8 cellular contexts compared by ENCODE assay signal in genomic region chr9:79129865-79130480, GRCh38.
A peak's percentile ranks its signal among the peaks of the same experiment; 100 is the strongest.
DNase-seq lines count a peak whose midpoint lies in the region; ATAC-seq and TF ChIP-seq lines count a peak whose summit lies in the region.

No MANE protein-coding gene starts in this region.

- ATAC-seq in left ventricle myocardium superior (no peak), sciatic nerve (peak; percentile 69), GM19455 (IDR thresholded peaks at IDR 0.05; ENCODE audit: unreplicated experiment) (no peak), GM21717 (IDR thresholded peaks at IDR 0.05; ENCODE audit: unreplicated experiment) (no peak)

- TF ChIP-seq CTCF in AG04449 (IDR thresholded peaks at IDR 0.05; ENCODE audit: insufficient read depth, low read length, missing control alignments) = peak; percentile 81
- TF ChIP-seq CTCF in GM12874 (IDR thresholded peaks at IDR 0.05; ENCODE audit: insufficient read depth, low read depth, low read length) = peak; percentile 33; the same call in 1 of the 2 replicates

- CTCF ChIA-PET in AG04449 (lab: Yijun Ruan, JAX) = interaction anchor here (0.6 to 3.8 kb wide), 41 partner anchors 9 to 590 kb away, joined by 3 to 39 read pairs (median 3); partner anchors contain the start of gene TLE4

- DNase-seq in AG04449 (ENCODE audit: low read depth, low spot score) (no peak), NCI-H2196 treated with DMSO at 0.1 percent for 48 hours (lab: John Stamatoyannopoulos, UW; ENCODE audit: unreplicated experiment) (peak; percentile 20), amniotic epithelial cell (ENCODE audit: low read depth) (peak; percentile 52), left ventricle myocardium superior (peak; percentile 55), sciatic nerve (ENCODE audit: low spot score) (peak; percentile 73)

- intact Hi-C loops in left ventricle myocardium superior (cut with micrococcal nuclease) = no loop called here
- intact Hi-C loops in sciatic nerve (cut with DNase I) = no loop called here

- no peak overlapping the region for H3K4me3 ChIP-seq in AG04449 (ENCODE audit: low read depth, low read length)

- POLR2A ChIA-PET in AG04449 (lab: Yijun Ruan, JAX) = interaction anchor here (1.0 to 1.3 kb wide), 2 partner anchors 441 to 481 kb away, joined by 3 to 4 read pairs; partner anchors contain the start of gene TLE4
